Comparison of ENCODE assay signal across 23 cellular contexts in the genomic region with DNA sequence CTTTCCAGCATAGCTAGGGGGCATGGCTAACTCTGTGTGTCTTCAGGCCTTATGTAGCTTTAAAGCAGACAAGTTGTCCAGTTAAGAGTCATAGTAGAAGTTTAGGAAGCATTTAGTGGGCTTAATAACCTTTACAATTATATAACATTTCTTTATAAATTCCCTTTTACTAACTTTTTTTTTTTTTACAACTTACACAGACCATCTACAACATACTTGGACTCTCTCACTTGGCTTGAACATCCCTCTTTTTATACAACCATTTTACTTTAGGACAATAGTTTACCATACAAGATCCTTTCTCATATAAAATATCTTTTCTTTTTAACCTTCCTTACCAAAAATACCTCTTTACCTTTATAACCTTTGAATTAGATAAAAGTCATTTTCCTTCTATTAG.
"Had no signal": no experiment of that assay in that cellular context is flagged by ENCODE, and none has a peak within 500 bp of the region (broad histone marks: within the 10 kb centered on the region; RNA-seq: fewer than 3 reads in every experiment).

No MANE protein-coding gene starts in this region.

- H3K4me3 Mint-ChIP-seq: activated CD4-positive, alpha-beta T cell treated with anti-CD3 and anti-CD28 coated beads, Interleukin-2, amount 10 ng/mL, durations not matched to agents 7 days and 5 days; activated CD8-positive, alpha-beta T cell treated with anti-CD3 and anti-CD28 coated beads for 36 hours; activated naive CD8-positive, alpha-beta T cell; dendritic cell treated with granulocyte-macrophage colony-stimulating factor and Interleukin-4, amounts not matched to agents 40 ng/mL and 50 ng/mL, for 4 days; nephron; type B pancreatic cell had no signal

- H3K4me1 Mint-ChIP-seq: nephron had no signal

- H3K27me3 ChIP-seq: adrenal gland, ascending aorta, brain microvascular endothelial cell, gastrocnemius medialis, neutrophil, ovary had no signal

- H3K9me3 ChIP-seq: adrenal gland, ascending aorta, gastrocnemius medialis, neutrophil, ovary, prostate gland, thoracic aorta had no signal

- H3K36me3 ChIP-seq: adrenal gland, brain microvascular endothelial cell, gastrocnemius medialis, ovary, prostate gland, thoracic aorta, WERI-Rb-1 had no signal

- H3K27me3 Mint-ChIP-seq: activated CD4-positive, alpha-beta T cell treated with anti-CD3 and anti-CD28 coated beads, Interleukin-2, amount 10 ng/mL, durations not matched to agents 7 days and 5 days; activated CD8-positive, alpha-beta T cell treated with anti-CD3 and anti-CD28 coated beads for 36 hours; activated naive CD8-positive, alpha-beta T cell; dendritic cell treated with granulocyte-macrophage colony-stimulating factor and Interleukin-4, amounts not matched to agents 40 ng/mL and 50 ng/mL, for 4 days; type B pancreatic cell had no signal

- ATAC-seq: activated CD8-positive, alpha-beta T cell treated with anti-CD3 and anti-CD28 coated beads for 36 hours; gastrocnemius medialis had no signal

- H3K4me1 ChIP-seq: adrenal gland, ascending aorta, prostate gland had no signal

- DNase-seq: activated CD4-positive, alpha-beta T cell treated with anti-CD3 and anti-CD28 coated beads, Interleukin-2, amount 10 ng/mL, durations not matched to agents 7 days and 5 days; activated CD4-positive, CD25-positive, alpha-beta regulatory T cell treated with anti-CD3 and anti-CD28 coated beads, Interleukin-2, amount 50 U/mL, for 72 hours; activated CD8-positive, alpha-beta T cell treated with anti-CD3 and anti-CD28 coated beads for 36 hours; adrenal gland; brain microvascular endothelial cell; caudate nucleus; effector CD4-positive, alpha-beta T cell; gastrocnemius medialis; hippocampal formation; kidney glomerular epithelial cell; left ventricle myocardium inferior; ovary; stimulated activated CD4-positive, alpha-beta T cell treated with anti-CD3 and anti-CD28 coated beads, Interleukin-4, amount 100 ng/mL, for 24 hours; stimulated activated naive CD4-positive, alpha-beta T cell treated with Interleukin-2 at 50 U/mL for 16 hours; WERI-Rb-1 had no signal

- H3K27ac Mint-ChIP-seq: activated CD4-positive, alpha-beta T cell treated with anti-CD3 and anti-CD28 coated beads, Interleukin-2, amount 10 ng/mL, durations not matched to agents 7 days and 5 days; activated CD8-positive, alpha-beta T cell treated with anti-CD3 and anti-CD28 coated beads for 36 hours; activated naive CD8-positive, alpha-beta T cell; dendritic cell treated with granulocyte-macrophage colony-stimulating factor and Interleukin-4, amounts not matched to agents 40 ng/mL and 50 ng/mL, for 4 days; nephron; type B pancreatic cell had no signal

- H3K4me3 ChIP-seq: adrenal gland, ascending aorta, gastrocnemius medialis, left ventricle myocardium inferior, ovary, prostate gland, thoracic aorta had no signal

- H3K27ac ChIP-seq: adrenal gland, ascending aorta, brain microvascular endothelial cell, gastrocnemius medialis, left ventricle myocardium inferior, neutrophil, ovary, prostate gland, thoracic aorta, WERI-Rb-1 had no signal
